23 cellular contexts compared by ENCODE assay signal in genomic region chr22:23150762-23151161, GRCh38. TPM values are rescaled to one million over a fixed set of nuclear protein-coding genes. Genes with fewer than 3 reads are reported as not detected.
DNase-seq lines count a peak whose midpoint lies in the region; ATAC-seq, FAIRE-seq and TF ChIP-seq lines count a peak whose summit lies in the region.
"Had no signal": no experiment of that assay in that cellular context is flagged by ENCODE, and none has a peak within 500 bp of the region (broad histone marks: within the 10 kb centered on the region; RNA-seq: fewer than 3 reads in every experiment).

No MANE protein-coding gene starts in this region.

- FAIRE-seq in kidney (lab: Jason Lieb, UNC): no peak
- FAIRE-seq: GM12878, GM19239, HTR-8/SVneo had no signal

- TF ChIP-seq CTCF in kidney (IDR thresholded peaks at IDR 0.05; ENCODE audit: borderline replicate concordance, extremely low read depth, insufficient read depth): no peak
- no peak for TF ChIP-seq CTCF in osteoblast (IDR thresholded peaks at IDR 0.05; ENCODE audit: extremely low read depth, low read depth, low read length)
- no peak for TF ChIP-seq CTCF in ovary (IDR thresholded peaks at IDR 0.05)

- no peak for DNase-seq in stimulated activated naive CD8-positive, alpha-beta T cell treated with anti-CD3 and anti-CD28 coated beads, Interleukin-15, amount 100 ng/mL, for 72 hours
- no peak for DNase-seq in stimulated activated naive CD8-positive, alpha-beta T cell treated with anti-CD3 and anti-CD28 coated beads, Interleukin-15, Interleukin-2, amounts not matched to agents 100 U/mL and 50 U/mL, for 24 hours
- peak; percentile 36 for DNase-seq in kidney
- peak; percentile 48 for DNase-seq in osteoblast (ENCODE audit: insufficient read length, low spot score, missing footprints)
- no peak for DNase-seq in immature natural killer cell
- DNase-seq in ovary: no peak
- no peak for DNase-seq in activated T-cell treated with anti-CD3 and anti-CD28 coated beads, Interleukin-2, amount 50 U/mL, for 4 hours
- DNase-seq: 8988T; BE2C; CD4-positive, alpha-beta T cell; GF-D8; MV-4-11; NCI-H1417 treated with DMSO at 0.1 percent for 48 hours; NCI-H187 treated with DMSO at 0.1 percent for 48 hours; NCI-H345; NCI-H524 treated with DMSO at 0.1 percent for 48 hours; SHP77 had no signal

- TF ChIP-seq EP300 in ovary (IDR thresholded peaks at IDR 0.05): no peak

- intact Hi-C loops in kidney (cut with DNase I): no loop called here
- intact Hi-C loops in ovary (cut with DNase I): no loop called here

- H3K27me3 ChIP-seq in osteoblast (ENCODE audit: insufficient read depth, low read length) (no peaks in the 10 kb centered on the region), ovary (no peaks in the 10 kb centered on the region)
- H3K27me3 ChIP-seq: BE2C had no signal

- no peaks in the 10 kb centered on the region for H3K79me2 ChIP-seq in osteoblast (ENCODE audit: insufficient read depth, low read length)

- H3K4me3 Mint-ChIP-seq in stimulated activated naive CD8-positive, alpha-beta T cell treated with anti-CD3 and anti-CD28 coated beads, Interleukin-15, amount 100 ng/mL, for 72 hours: no peak overlapping the region
- no peak overlapping the region for H3K4me3 Mint-ChIP-seq in immature natural killer cell
- H3K4me3 Mint-ChIP-seq in activated T-cell treated with anti-CD3 and anti-CD28 coated beads, Interleukin-2, amount 50 U/mL, for 4 hours: no peak overlapping the region
- H3K4me3 Mint-ChIP-seq: CD4-positive, alpha-beta T cell; GM23338 had no signal

- TF ChIP-seq POLR2A in ovary (IDR thresholded peaks at IDR 0.05): no peak

- H3K4me1 Mint-ChIP-seq in stimulated activated naive CD8-positive, alpha-beta T cell treated with anti-CD3 and anti-CD28 coated beads, Interleukin-15, amount 100 ng/mL, for 72 hours: peaks cover 25% of the 10 kb centered on the region
- peaks cover 19 to 21% of the 10 kb centered on the region in 2 donors for H3K4me1 Mint-ChIP-seq in immature natural killer cell
- peaks cover 11% of the 10 kb centered on the region for H3K4me1 Mint-ChIP-seq in activated T-cell treated with anti-CD3 and anti-CD28 coated beads, Interleukin-2, amount 50 U/mL, for 4 hours (ENCODE audit: low read depth)

- H3K9ac ChIP-seq in kidney (ENCODE audit: low read length in 2 of 2): no peak overlapping the region

- ATAC-seq in stimulated activated naive CD8-positive, alpha-beta T cell treated with anti-CD3 and anti-CD28 coated beads, Interleukin-15, amount 100 ng/mL, for 72 hours: no peak
- ATAC-seq in stimulated activated naive CD8-positive, alpha-beta T cell treated with anti-CD3 and anti-CD28 coated beads, Interleukin-15, Interleukin-2, amounts not matched to agents 100 U/mL and 50 U/mL, for 24 hours: no peak
- ATAC-seq in GM21447 (IDR thresholded peaks at IDR 0.05; ENCODE audit: unreplicated experiment): no peak
- ATAC-seq in activated T-cell treated with anti-CD3 and anti-CD28 coated beads, Interleukin-2, amount 50 U/mL, for 4 hours: no peak
- ATAC-seq: GM12878, GM23338 had no signal

- H2AFZ ChIP-seq in osteoblast (ENCODE audit: low read length): no peak overlapping the region
- H2AFZ ChIP-seq: GM23338 had no signal

- H3K27ac Mint-ChIP-seq in stimulated activated naive CD8-positive, alpha-beta T cell treated with anti-CD3 and anti-CD28 coated beads, Interleukin-15, amount 100 ng/mL, for 72 hours: peak overlapping the region; percentile 59 to 69
- peak overlapping the region in 1 of 6 donors; percentile 36 for H3K27ac Mint-ChIP-seq in immature natural killer cell
- H3K27ac Mint-ChIP-seq: CD4-positive, alpha-beta T cell had no signal

- H3K9me3 ChIP-seq in kidney (ENCODE audit: control insufficient read depth in 1 of 2, low read length in 2 of 2) (no peaks in the 10 kb centered on the region), osteoblast (ENCODE audit: low read depth, low read length) (no peaks in the 10 kb centered on the region), ovary (no peaks in the 10 kb centered on the region)
- H3K9me3 ChIP-seq: BE2C had no signal

- H3K36me3 Mint-ChIP-seq in immature natural killer cell: peaks cover 0 to 4% (median 3%) of the 10 kb centered on the region in 3 donors
- H3K36me3 Mint-ChIP-seq in activated T-cell treated with anti-CD3 and anti-CD28 coated beads, Interleukin-2, amount 50 U/mL, for 4 hours (ENCODE audit: insufficient read depth): no peaks in the 10 kb centered on the region

- H3K4me3 ChIP-seq in kidney (ENCODE audit: low read length in 2 of 2) (no peak overlapping the region), osteoblast (ENCODE audit: insufficient read depth, low read length) (no peak overlapping the region), ovary (no peak overlapping the region)
- H3K4me3 ChIP-seq: GM12878, GM23338 had no signal

- no peaks in the 10 kb centered on the region for H3K27me3 Mint-ChIP-seq in stimulated activated naive CD8-positive, alpha-beta T cell treated with anti-CD3 and anti-CD28 coated beads, Interleukin-15, amount 100 ng/mL, for 72 hours
- H3K27me3 Mint-ChIP-seq in immature natural killer cell (ENCODE audit: low read depth in 3 of 3): peaks cover 0 to 9% (median 5%) of the 10 kb centered on the region in 3 donors
- H3K27me3 Mint-ChIP-seq in activated T-cell treated with anti-CD3 and anti-CD28 coated beads, Interleukin-2, amount 50 U/mL, for 4 hours (ENCODE audit: low read depth): no peaks in the 10 kb centered on the region
- H3K27me3 Mint-ChIP-seq: CD4-positive, alpha-beta T cell had no signal

- H3K9me3 Mint-ChIP-seq in stimulated activated naive CD8-positive, alpha-beta T cell treated with anti-CD3 and anti-CD28 coated beads, Interleukin-15, amount 100 ng/mL, for 72 hours: no peaks in the 10 kb centered on the region
- no peaks in the 10 kb centered on the region for H3K9me3 Mint-ChIP-seq in immature natural killer cell
- no peaks in the 10 kb centered on the region for H3K9me3 Mint-ChIP-seq in activated T-cell treated with anti-CD3 and anti-CD28 coated beads, Interleukin-2, amount 50 U/mL, for 4 hours
- H3K9me3 Mint-ChIP-seq: CD4-positive, alpha-beta T cell; GM23338 had no signal

- H3K27ac ChIP-seq in kidney (ENCODE audit: low read depth in 2 of 2, low read length in 2 of 2) (no peak overlapping the region), osteoblast (ENCODE audit: low read depth, low read length) (no peak overlapping the region), ovary (no peak overlapping the region)

- H3K4me1 ChIP-seq in kidney (ENCODE audit: control insufficient read depth in 1 of 2, insufficient read depth in 1 of 2, low read depth in 1 of 2, low read length in 2 of 2) (peaks cover 7% of the 10 kb centered on the region in 2 donors), osteoblast (ENCODE audit: insufficient read depth, low read length) (peaks cover 16% of the 10 kb centered on the region), ovary (ENCODE audit: insufficient read depth) (no peaks in the 10 kb centered on the region)
- H3K4me1 ChIP-seq: BE2C had no signal

- WGBS in ovary, 3 donors: 93 to 96% (median 94%) methylated on average over 6 of the region's 6 CpGs

- H4K20me1 ChIP-seq in osteoblast (ENCODE audit: insufficient read depth, low read length): peaks cover 8% of the 10 kb centered on the region

- H3K4me2 ChIP-seq in osteoblast (ENCODE audit: insufficient read depth, low read length): no peak overlapping the region
- H3K4me2 ChIP-seq: GM23338 had no signal

- peaks cover 14 to 18% of the 10 kb centered on the region in 2 donors for H3K36me3 ChIP-seq in kidney (ENCODE audit: control insufficient read depth in 1 of 2, insufficient read depth in 2 of 2, low read length in 2 of 2)
- no peaks in the 10 kb centered on the region for H3K36me3 ChIP-seq in osteoblast (ENCODE audit: insufficient read depth, low read length)
- no peaks in the 10 kb centered on the region for H3K36me3 ChIP-seq in ovary
- H3K36me3 ChIP-seq: BE2C had no signal

RNA-seq across cellular contexts. Expression of gene RAB36, which starts 5.5 kb away (rescaled TPM):
- total RNA-seq in kidney (30.5 TPM), osteoblast (7.6 and 8.5 TPM in 2 replicates), ovary (10 to 100 TPM in 3 of 7 donors, 1 to 10 TPM in 4; 3.9 to 18.7 (median 9.0) TPM)
- polyA plus RNA-seq in kidney (ENCODE audit: insufficient read depth, low read depth, low replicate concordance) (9.7 TPM), immature natural killer cell (1 to 10 TPM in 2 of 3 donors, not detected in 1; 1.8 to 3.7 TPM), ovary (1 to 10 TPM; 4.0 to 5.1 TPM)
- under 1 TPM; 0.47 to 0.61 (median 0.49) TPM for total RNA-seq in activated T-cell treated with anti-CD3 and anti-CD28 coated beads, Interleukin-2, amount 50 U/mL, for 4 hours

RNA-seq across cellular contexts. Expression of gene RSPH14, which starts 9.0 kb away (rescaled TPM):
- total RNA-seq in kidney: 5.2 TPM
- polyA plus RNA-seq in kidney (ENCODE audit: insufficient read depth, low read depth, low replicate concordance): 11.9 TPM
- under 0.01 TPM in 1 of 2 replicates, not detected in the other for total RNA-seq in osteoblast
- under 1 TPM in 2 of 3 donors, not detected in 1; 0.26 to 0.66 TPM for polyA plus RNA-seq in immature natural killer cell
- 1 to 10 TPM; 1.4 to 4.6 (median 3.2) TPM for total RNA-seq in ovary
- 1 to 10 TPM; 1.4 to 2.0 TPM for polyA plus RNA-seq in ovary
- total RNA-seq in activated T-cell treated with anti-CD3 and anti-CD28 coated beads, Interleukin-2, amount 50 U/mL, for 4 hours: not detected
- total RNA-seq: GM23338, RPMI7951 had no signal

RNA-seq across cellular contexts. Expression of gene BCR, which starts 29.5 kb away (rescaled TPM):
- total RNA-seq in kidney: 97.7 TPM
- polyA plus RNA-seq in kidney (ENCODE audit: insufficient read depth, low read depth, low replicate concordance): 45.0 TPM
- 28.6 and 29.8 TPM in 2 replicates for total RNA-seq in osteoblast
- 10 to 100 TPM in 1 of 3 donors, 1 to 10 TPM in 2; 4.1 to 12.5 (median 5.6) TPM for polyA plus RNA-seq in immature natural killer cell
- total RNA-seq in ovary: 10 to 100 TPM; 21.8 to 44.6 (median 38.3) TPM
- polyA plus RNA-seq in ovary: 10 to 100 TPM in 1 of 2 donors, 1 to 10 TPM in 1; 7.1 to 17.2 TPM
- 10 to 100 TPM; 58.2 to 63.1 (median 61.3) TPM for total RNA-seq in activated T-cell treated with anti-CD3 and anti-CD28 coated beads, Interleukin-2, amount 50 U/mL, for 4 hours

Comparison
In these comparisons a context has a peak if more than half of its experiments do, and no peak if none do; other contexts are left out.
1. DNase-seq: peak in kidney (single experiment) and osteoblast (single experiment); none in stimulated activated naive CD8-positive, alpha-beta T cell treated with anti-CD3 and anti-CD28 coated beads, Interleukin-15, amount 100 ng/mL, for 72 hours (0 of 2), stimulated activated naive CD8-positive, alpha-beta T cell treated with anti-CD3 and anti-CD28 coated beads, Interleukin-15, Interleukin-2, amounts not matched to agents 100 U/mL and 50 U/mL, for 24 hours (single experiment), immature natural killer cell (0 of 3), ovary (0 of 5) and activated T-cell treated with anti-CD3 and anti-CD28 coated beads, Interleukin-2, amount 50 U/mL, for 4 hours (single experiment).